25 cellular contexts compared by ENCODE assay signal in genomic region chr5:16538001-16538400, GRCh38.
A peak's percentile ranks its signal among the peaks of the same experiment; 100 is the strongest.
DNase-seq lines count a peak whose midpoint lies in the region; ATAC-seq, FAIRE-seq and TF ChIP-seq lines count a peak whose summit lies in the region.
"Had no signal": no experiment of that assay in that cellular context is flagged by ENCODE, and none has a peak within 500 bp of the region (broad histone marks: within the 10 kb centered on the region; RNA-seq: fewer than 3 reads in every experiment).

No MANE protein-coding gene starts in this region.

- no peaks in the 10 kb centered on the region for H3K79me2 ChIP-seq in HepG2 (ENCODE audit: insufficient read depth, low read length)
- no peaks in the 10 kb centered on the region for H3K79me2 ChIP-seq in trophoblast cell (ENCODE audit: control insufficient read depth, insufficient read depth, low read length, poor library complexity)

- H4K8ac ChIP-seq in mesenchymal stem cell (ENCODE audit: low read length) (no peak overlapping the region), trophoblast cell (ENCODE audit: low read depth, low read length) (no peak overlapping the region)

- DNase-seq in right lobe of liver (no peak), HepG2 (ENCODE audit: low spot score) (no peak), WERI-Rb-1 (peak; percentile 82), mesenchymal stem cell (no peak), GM03348 (ENCODE audit: low spot score) (no peak), trophoblast cell (no peak)
- DNase-seq: activated CD4-positive, alpha-beta T cell treated with anti-CD3 and anti-CD28 coated beads for 4 hours; activated naive CD4-positive, alpha-beta T cell; activated T-cell treated with anti-CD3 and anti-CD28 coated beads, Interleukin-2, amount 50 U/mL, for 48 hours; amniotic stem cell; HCEC 1CT; Karpas-422; mesendoderm; MV-4-11; naive thymus-derived CD4-positive, alpha-beta T cell; Peyer's patch; stimulated activated CD4-positive, alpha-beta T cell treated with anti-CD3 and anti-CD28 coated beads, Interleukin-4, amount 100 ng/mL, for 4 hours; stimulated activated naive CD4-positive, alpha-beta T cell treated with Interleukin-2 at 50 U/mL for 16 hours had no signal

- in situ Hi-C loops in HepG2 (cut with HindIII; ENCODE audit: extremely low pct_ligation_motif_present, low pct_unique_long_range_greater_than_20kb): no loop called here

- H3K4me1 ChIP-seq in right lobe of liver (peaks cover 0 to 30% (median 11%) of the 10 kb centered on the region in 4 donors), HepG2 (ENCODE audit: insufficient read depth, low read length) (peaks cover 10% of the 10 kb centered on the region), mesenchymal stem cell (ENCODE audit: control insufficient read depth, insufficient read depth, low read depth, low read length) (peaks cover 13% of the 10 kb centered on the region), trophoblast cell (ENCODE audit: control insufficient read depth in 1 of 2, insufficient read depth in 2 of 2, low read length in 2 of 2) (peaks cover 0 to 2% of the 10 kb centered on the region in 2 experiments)

- TF ChIP-seq CTCF in right lobe of liver (IDR thresholded peaks at IDR 0.05): no peak
- TF ChIP-seq CTCF in HepG2 (CRISPR knock-in tag; IDR thresholded peaks at IDR 0.05): no peak
- TF ChIP-seq CTCF in WERI-Rb-1 (IDR thresholded peaks at IDR 0.05; ENCODE audit: low read depth, low read length): no peak

- ATAC-seq in right lobe of liver (no peak), HepG2 (no peak), HG02840 (IDR thresholded peaks at IDR 0.05; ENCODE audit: low FRiP score, unreplicated experiment) (no peak), GM19395 (IDR thresholded peaks at IDR 0.05; ENCODE audit: unreplicated experiment) (no peak)
- ATAC-seq: naive thymus-derived CD4-positive, alpha-beta T cell had no signal

- H2BK5ac ChIP-seq in mesenchymal stem cell (ENCODE audit: low read depth, low read length, poor library complexity, severe bottlenecking) (no peak overlapping the region), trophoblast cell (ENCODE audit: low read depth, low read length, poor library complexity) (no peak overlapping the region)

- FAIRE-seq in HepG2 (lab: Jason Lieb, UNC): no peak
- FAIRE-seq: endothelial cell of umbilical vein, GM12891 had no signal

- H3K79me1 ChIP-seq in mesenchymal stem cell (replicated peaks; ENCODE audit: low read length, poor library complexity, severe bottlenecking) (no peaks in the 10 kb centered on the region), trophoblast cell (ENCODE audit: low read length) (no peaks in the 10 kb centered on the region)

- peak overlapping the region in 2 of 3 donors; percentile 97 to 100 for H3K27ac ChIP-seq in right lobe of liver
- no peak overlapping the region for H3K27ac ChIP-seq in HepG2 (ENCODE audit: extremely low read length, insufficient read depth, low read length)
- H3K27ac ChIP-seq in WERI-Rb-1: peak overlapping the region; percentile 47
- H3K27ac ChIP-seq in mesenchymal stem cell (ENCODE audit: low read length, poor library complexity, severe bottlenecking): no peak overlapping the region
- H3K27ac ChIP-seq in trophoblast cell (ENCODE audit: low read depth, low read length): no peak overlapping the region
- H3K27ac ChIP-seq: BLaER1, cardiac muscle cell had no signal

- POLR2A ChIA-PET in HepG2 (lab: Yijun Ruan, JAX): interaction anchor here (0.5 kb wide), 1 partner anchor 198 kb away, joined by 3 read pairs; no protein-coding TSS in a partner anchor

- no peak overlapping the region for H4K12ac ChIP-seq in trophoblast cell (ENCODE audit: low read depth, low read length)

- H3K36me3 ChIP-seq in right lobe of liver (no peaks in the 10 kb centered on the region), HepG2 (replicated peaks in 1 of 2; ENCODE audit: control insufficient read depth in 1 of 2, insufficient read depth in 2 of 2, low read length in 2 of 2) (no peaks in the 10 kb centered on the region), WERI-Rb-1 (no peaks in the 10 kb centered on the region), mesenchymal stem cell (ENCODE audit: control insufficient read depth in 1 of 2, insufficient read depth in 2 of 2, low read depth in 1 of 2, low read length in 2 of 2) (no peaks in the 10 kb centered on the region), trophoblast cell (ENCODE audit: control insufficient read depth in 1 of 2, insufficient read depth in 2 of 2, low read length in 2 of 2) (no peaks in the 10 kb centered on the region)
- H3K36me3 ChIP-seq: cardiac muscle cell, Peyer's patch, SJSA1 had no signal

- H3K27me3 ChIP-seq in right lobe of liver (no peaks in the 10 kb centered on the region), HepG2 (ENCODE audit: control insufficient read depth in 1 of 2, insufficient read depth in 2 of 2, low read length in 2 of 2) (peaks cover 0 to 3% of the 10 kb centered on the region in 2 experiments; a peak in 1 of 5 replicates), WERI-Rb-1 (ENCODE audit: insufficient read depth, low read depth, severe bottlenecking) (no peaks in the 10 kb centered on the region), mesenchymal stem cell (ENCODE audit: control insufficient read depth in 1 of 2, insufficient read depth in 1 of 2, low read length in 2 of 2) (no peaks in the 10 kb centered on the region), trophoblast cell (ENCODE audit: insufficient read depth, low read length) (peaks cover 2% of the 10 kb centered on the region)
- H3K27me3 ChIP-seq: BLaER1, cardiac muscle cell, Peyer's patch, SJSA1 had no signal

- no peak overlapping the region for H3K14ac ChIP-seq in mesenchymal stem cell (ENCODE audit: low read length in 2 of 2)
- no peak overlapping the region for H3K14ac ChIP-seq in trophoblast cell (ENCODE audit: low read length)

- H3K9me3 ChIP-seq in right lobe of liver (no peaks in the 10 kb centered on the region), HepG2 (ENCODE audit: low read length) (no peaks in the 10 kb centered on the region), WERI-Rb-1 (ENCODE audit: severe bottlenecking) (peaks cover 3% of the 10 kb centered on the region), mesenchymal stem cell (ENCODE audit: control insufficient read depth, low read length) (peaks cover 6% of the 10 kb centered on the region), trophoblast cell (ENCODE audit: insufficient read depth, low read depth, low read length) (peaks cover 4% of the 10 kb centered on the region)
- H3K9me3 ChIP-seq: BLaER1, Peyer's patch, SJSA1 had no signal

- 91% methylated on average over 5 of the region's 8 CpGs for WGBS in right lobe of liver (ENCODE audit: insufficient coverage, low coverage, low lambda C conversion rate, missing lambda C conversion rate)
- 78% methylated on average over 7 of the region's 8 CpGs for WGBS in HepG2 (ENCODE audit: low lambda C conversion rate)
- 89% methylated on average over 8 of the region's 8 CpGs for WGBS in mesenchymal stem cell
- no CpG with 5 or more reads among the region's 8 CpGs for WGBS in trophoblast cell (ENCODE audit: extremely low coverage, insufficient coverage, insufficient read length)

- H2AK5ac ChIP-seq in mesenchymal stem cell (ENCODE audit: low read length, severe bottlenecking) (peak overlapping the region; percentile 16), trophoblast cell (ENCODE audit: low read length) (no peak overlapping the region)

- no peak overlapping the region for H3K23ac ChIP-seq in mesenchymal stem cell (ENCODE audit: low read length in 2 of 2)
- H3K23ac ChIP-seq in trophoblast cell (ENCODE audit: low read length): no peak overlapping the region

- no TSS peak for BruUV-seq in HepG2 (replicated peaks; lab: Mats Ljungman, UMichigan)

- no peak overlapping the region for H2AFZ ChIP-seq in HepG2 (ENCODE audit: low read length)
- H2AFZ ChIP-seq in mesenchymal stem cell (ENCODE audit: low read depth, low read length): no peak overlapping the region
- H2AFZ ChIP-seq in trophoblast cell (ENCODE audit: insufficient read depth, low read length, poor library complexity): no peak overlapping the region

- no peak overlapping the region for H2BK12ac ChIP-seq in mesenchymal stem cell (ENCODE audit: low read length in 2 of 2)
- no peak overlapping the region for H2BK12ac ChIP-seq in trophoblast cell (ENCODE audit: low read length)

- H2BK15ac ChIP-seq in mesenchymal stem cell (ENCODE audit: low read depth, poor library complexity, severe bottlenecking): no peak overlapping the region

- H2BK120ac ChIP-seq in mesenchymal stem cell (ENCODE audit: low read depth, low read length) (no peak overlapping the region), trophoblast cell (ENCODE audit: insufficient read depth, low read length, poor library complexity) (no peak overlapping the region)

- H4K91ac ChIP-seq in mesenchymal stem cell (ENCODE audit: low read length) (no peak overlapping the region), trophoblast cell (ENCODE audit: low read depth, low read length) (no peak overlapping the region)

- TF ChIP-seq EP300 in HepG2 (IDR thresholded peaks at IDR 0.05; ENCODE audit: low read depth in 2 of 2, low read length in 2 of 2): no peak
- TF ChIP-seq EP300 in HepG2 (CRISPR knock-in tag; IDR thresholded peaks at IDR 0.05; ENCODE audit: borderline replicate concordance): no peak

- H3K4me2 ChIP-seq in HepG2 (ENCODE audit: low read depth, low read length): no peak overlapping the region
- H3K4me2 ChIP-seq in mesenchymal stem cell (ENCODE audit: low read length, poor library complexity, severe bottlenecking): no peak overlapping the region
- H3K4me2 ChIP-seq in trophoblast cell (ENCODE audit: low read length): no peak overlapping the region
- H3K4me2 ChIP-seq: BLaER1 had no signal

- H3K4ac ChIP-seq in mesenchymal stem cell (ENCODE audit: low read depth in 1 of 2, low read length in 2 of 2) (no peak overlapping the region), trophoblast cell (ENCODE audit: low read depth, low read length) (no peak overlapping the region)

- intact Hi-C loops in right lobe of liver (cut with DNase I) (no loop called here), HepG2 (cut with micrococcal nuclease; ENCODE audit: unreplicated experiment) (no loop called here)

- TF ChIP-seq POLR2A in right lobe of liver (IDR thresholded peaks at IDR 0.05) (no peak), HepG2 (IDR thresholded peaks at IDR 0.05; ENCODE audit: insufficient read depth in 1 of 2, low read depth in 2 of 2, low read length in 2 of 2) (no peak)

- CTCF ChIA-PET in HepG2 (lab: Yijun Ruan, JAX; ENCODE audit: low intra/inter-chr PET ratio, low total read pairs): no interaction called here

- H3K9ac ChIP-seq in HepG2 (ENCODE audit: insufficient read depth, low read depth, low read length) (no peak overlapping the region), mesenchymal stem cell (ENCODE audit: low read length) (no peak overlapping the region), trophoblast cell (ENCODE audit: low read length) (no peak overlapping the region)
- H3K9ac ChIP-seq: BLaER1 had no signal

- no peak overlapping the region for H3K4me3 ChIP-seq in right lobe of liver
- H3K4me3 ChIP-seq in HepG2 (replicated peaks in 1 of 3; ENCODE audit: insufficient read depth in 1 of 3, low read depth in 2 of 3, low read length in 3 of 3): no peak overlapping the region
- H3K4me3 ChIP-seq in WERI-Rb-1 (ENCODE audit: low read depth, low read length): no peak overlapping the region
- no peak overlapping the region for H3K4me3 ChIP-seq in mesenchymal stem cell (ENCODE audit: insufficient read depth in 1 of 2, low read depth in 1 of 2, low read length in 2 of 2)
- H3K4me3 ChIP-seq in trophoblast cell (ENCODE audit: low read depth, low read length): no peak overlapping the region
- H3K4me3 ChIP-seq: BLaER1, cardiac muscle cell, Peyer's patch, SJSA1 had no signal

- no peaks in the 10 kb centered on the region for H4K20me1 ChIP-seq in HepG2 (ENCODE audit: insufficient read depth, low read length)

- no peak for TF ChIP-seq RAD21 in HepG2 (CRISPR knock-in tag; IDR thresholded peaks at IDR 0.05)

- H3K18ac ChIP-seq in mesenchymal stem cell (ENCODE audit: low read depth in 1 of 2, low read length in 2 of 2) (no peak overlapping the region), trophoblast cell (ENCODE audit: low read length) (no peak overlapping the region)

Comparison
In these comparisons a context has a peak if more than half of its experiments do, and no peak if none do; other contexts are left out.
1. H3K27ac ChIP-seq: peak in right lobe of liver (2 of 3) and WERI-Rb-1 (single experiment); none in HepG2 (single experiment), mesenchymal stem cell (single experiment) and trophoblast cell (single experiment).